9 cellular contexts compared by ENCODE assay signal in genomic region chr9:124870723-124871122, GRCh38. TPM values are rescaled to one million over a fixed set of nuclear protein-coding genes. Genes with fewer than 3 reads are reported as not detected.
DNase-seq lines count a peak whose midpoint lies in the region; ATAC-seq, FAIRE-seq and TF ChIP-seq lines count a peak whose summit lies in the region.
"Had no signal": no experiment of that assay in that cellular context is flagged by ENCODE, and none has a peak within 500 bp of the region (broad histone marks: within the 10 kb centered on the region; RNA-seq: fewer than 3 reads in every experiment).

No MANE protein-coding gene starts in this region.

- intact Hi-C loops in Calu3 (cut with micrococcal nuclease; ENCODE audit: unreplicated experiment) (loop anchor here (1.0 kb wide), 1 partner anchor 24 kb away; no protein-coding TSS in a partner anchor), Panc1 (cut with micrococcal nuclease; ENCODE audit: unreplicated experiment) (no loop called here), pancreas (cut with DNase I) (no loop called here), lower leg skin (cut with DNase I; ENCODE audit: low total_unique reads) (no loop called here)

- no peak for DNase-seq in Calu3
- DNase-seq in Panc1 (ENCODE audit: low read depth, low spot score): no peak
- no peak for DNase-seq in endothelial cell (ENCODE audit: low spot score)
- no peak for DNase-seq in pancreas
- no peak for DNase-seq in Ammon's horn (ENCODE audit: low spot score)
- DNase-seq in lower leg skin (ENCODE audit: low spot score in 2 of 2): no peak
- no peak for DNase-seq in NCI-H524 (lab: John Stamatoyannopoulos, UW)
- no peak for DNase-seq in stimulated activated naive CD4-positive, alpha-beta T cell treated with Interleukin-2 at 50 U/mL for 16 hours (lab: John Stamatoyannopoulos, UW)

- H3K4me1 Mint-ChIP-seq in Calu3 (ENCODE audit: low read depth, unreplicated experiment) (peaks cover 17% of the 10 kb centered on the region), endothelial cell (ENCODE audit: unreplicated experiment) (peaks cover 40% of the 10 kb centered on the region)

- POLR2A ChIA-PET in Panc1 (lab: Charles Lee): no interaction called here

- H3K4me3 Mint-ChIP-seq in Calu3 (ENCODE audit: low read depth, unreplicated experiment): peak overlapping the region; percentile 90
- H3K4me3 Mint-ChIP-seq in endothelial cell (ENCODE audit: unreplicated experiment): peak overlapping the region; percentile 98

- no peak for FAIRE-seq in pancreas (lab: Jason Lieb, UNC)

- H3K4me3 ChIP-seq in Panc1 (ENCODE audit: low read depth in 2 of 2, low read length in 2 of 2): peak overlapping the region; percentile 89 to 90
- H3K4me3 ChIP-seq in pancreas: peak overlapping the region in 2 of 4 donors; percentile 92 to 99
- no peak overlapping the region for H3K4me3 ChIP-seq in lower leg skin (ENCODE audit: low read depth, poor library complexity, severe bottlenecking)

- peaks cover 13% of the 10 kb centered on the region for H3K36me3 ChIP-seq in Panc1 (ENCODE audit: control insufficient read depth, insufficient read depth, low read length)
- H3K36me3 ChIP-seq in pancreas: peaks cover 0 to 11% (median 9%) of the 10 kb centered on the region in 3 donors

- H3K36me3 Mint-ChIP-seq in Calu3 (ENCODE audit: insufficient read depth, unreplicated experiment): peaks cover 53% of the 10 kb centered on the region
- H3K36me3 Mint-ChIP-seq in endothelial cell (ENCODE audit: low read depth, unreplicated experiment): peaks cover 21% of the 10 kb centered on the region

- in situ Hi-C loops in Panc1 (cut with HindIII; ENCODE audit: low pct_unique_long_range_greater_than_20kb, low sequenced_read_pairs): no loop called here

- BruUV-seq in Calu3 (replicated peaks; lab: Mats Ljungman, UMichigan) (no TSS peak), Panc1 (replicated peaks; lab: Mats Ljungman, UMichigan) (no TSS peak)

- no peak overlapping the region for H3K27ac Mint-ChIP-seq in Calu3 (ENCODE audit: unreplicated experiment)
- peak overlapping the region; percentile 67 for H3K27ac Mint-ChIP-seq in endothelial cell (ENCODE audit: unreplicated experiment)

- ATAC-seq in Panc1: no peak
- no peak for ATAC-seq in pancreas

- no peak for TF ChIP-seq CTCF in Calu3 (IDR thresholded peaks at IDR 0.05; ENCODE audit: unreplicated experiment)
- no peak for TF ChIP-seq CTCF in Panc1 (IDR thresholded peaks at IDR 0.05)
- no peak for TF ChIP-seq CTCF in endothelial cell (IDR thresholded peaks at IDR 0.05; ENCODE audit: unreplicated experiment)
- no peak for TF ChIP-seq CTCF in pancreas (IDR thresholded peaks at IDR 0.05)
- no peak for TF ChIP-seq CTCF in lower leg skin (IDR thresholded peaks at IDR 0.05)

- WGBS in pancreas, 2 donors: 47 to 51% methylated on average over 6 of the region's 6 CpGs
- 43 to 47% methylated on average over 6 of the region's 6 CpGs for WGBS in lower leg skin, 2 donors

- H3K4me1 ChIP-seq in Panc1 (ENCODE audit: control insufficient read depth, insufficient read depth, low read length) (peaks cover 26% of the 10 kb centered on the region), pancreas (peaks cover 7 to 27% (median 11%) of the 10 kb centered on the region in 3 donors)

- H3K9me3 Mint-ChIP-seq in Calu3 (ENCODE audit: low read depth, unreplicated experiment): no peaks in the 10 kb centered on the region
- H3K9me3 Mint-ChIP-seq in endothelial cell (ENCODE audit: unreplicated experiment): no peaks in the 10 kb centered on the region

- CTCF ChIA-PET in Calu3 (lab: Charles Lee): no interaction called here
- CTCF ChIA-PET in Panc1 (lab: Charles Lee): no interaction called here

- H3K27ac ChIP-seq in Panc1 (ENCODE audit: low read length) (peak overlapping the region; percentile 90), pancreas (peak overlapping the region in 3 of 4 donors; percentile 15 to 85 (median 85))

- TF ChIP-seq POLR2A in lower leg skin (IDR thresholded peaks at IDR 0.05): no peak

- no peaks in the 10 kb centered on the region for H3K27me3 ChIP-seq in Panc1 (ENCODE audit: control insufficient read depth, insufficient read depth, low read length)
- no peaks in the 10 kb centered on the region for H3K27me3 ChIP-seq in pancreas

- H3K27me3 Mint-ChIP-seq in Calu3 (ENCODE audit: unreplicated experiment) (no peaks in the 10 kb centered on the region), endothelial cell (ENCODE audit: unreplicated experiment) (peaks cover 2% of the 10 kb centered on the region)

- H3K9me3 ChIP-seq in Panc1 (ENCODE audit: control insufficient read depth, insufficient read depth, low read depth, low read length) (no peaks in the 10 kb centered on the region), pancreas (no peaks in the 10 kb centered on the region)

RNA-seq across cellular contexts. Expression of gene ARPC5L, which starts 8.8 kb away (rescaled TPM):
- total RNA-seq in Calu3 (2022) (33.2 and 38.2 TPM in 2 replicates), Panc1 (2021; ENCODE audit: unreplicated experiment) (39.6 TPM), endothelial cell (ENCODE audit: unreplicated experiment) (67.0 TPM), pancreas (10 to 100 TPM in 4 of 6 donors, 1 to 10 TPM in 2; 7.0 to 14.9 (median 10.4) TPM), lower leg skin (10 to 100 TPM; 34.8 to 45.5 (median 42.3) TPM)
- 45.4 TPM for polyA plus RNA-seq in Panc1 (2012; ENCODE audit: insufficient read length)
- 10 to 100 TPM; 13.7 to 24.4 TPM for polyA plus RNA-seq in pancreas

RNA-seq across cellular contexts. Expression of gene RPL35, which starts 9.0 kb away (rescaled TPM):
- 718 and 736 TPM in 2 replicates for total RNA-seq in Calu3 (2022)
- 758 TPM for total RNA-seq in Panc1 (2021; ENCODE audit: unreplicated experiment)
- polyA plus RNA-seq in Panc1 (2012; ENCODE audit: insufficient read length): 1,211 TPM
- total RNA-seq in endothelial cell (ENCODE audit: unreplicated experiment): 1,069 TPM
- 1,000 to 10,000 TPM in 2 of 6 donors, 100 to 1,000 TPM in 4; 711 to 1,181 (median 872) TPM for total RNA-seq in pancreas
- polyA plus RNA-seq in pancreas: 1,000 to 10,000 TPM; 2,170 to 3,795 TPM
- total RNA-seq in lower leg skin: 1,000 to 10,000 TPM; 2,721 to 5,210 (median 3,159) TPM

RNA-seq across cellular contexts. Expression of gene WDR38, which starts 17.5 kb away (rescaled TPM):
- total RNA-seq in Calu3 (2022) (not detected in 2 replicates), Panc1 (2021; ENCODE audit: unreplicated experiment) (not detected), endothelial cell (ENCODE audit: unreplicated experiment) (not detected), pancreas (under 1 TPM in 1 of 6 donors, not detected in 5; 0.13 TPM), lower leg skin (not detected)
- polyA plus RNA-seq in Panc1 (2012; ENCODE audit: insufficient read length): not detected
- not detected for polyA plus RNA-seq in pancreas
- total RNA-seq: myocyte had no signal
